Comparison of ENCODE assay signal across 1 cellular context in the genomic region with DNA sequence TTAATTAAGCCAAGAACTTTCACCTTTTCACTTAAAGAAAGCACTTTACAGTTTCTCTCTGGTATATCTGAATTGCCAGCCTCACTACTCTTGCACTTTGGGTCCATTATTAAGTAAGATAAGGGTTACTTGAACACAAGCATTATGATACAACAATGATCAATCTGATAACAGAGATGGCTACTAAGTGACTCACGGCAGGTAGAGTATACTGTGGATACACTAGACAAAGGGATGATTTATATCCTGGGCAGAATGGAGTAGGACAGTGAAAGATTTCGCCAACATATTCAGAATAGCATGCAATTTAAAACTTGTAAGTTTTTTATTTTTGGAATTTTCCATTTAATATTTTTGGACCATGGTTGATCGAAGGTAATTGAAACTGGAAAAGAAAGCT.
TF ChIP-seq lines count a peak whose summit lies in the region.

No MANE protein-coding gene starts in this region.

TF ChIP-seq in HepG2, 621 proteins besides CTCF, POLR2A, EP300 and RAD21 (continued from another document):
- TF ChIP-seq, protein P1, sequence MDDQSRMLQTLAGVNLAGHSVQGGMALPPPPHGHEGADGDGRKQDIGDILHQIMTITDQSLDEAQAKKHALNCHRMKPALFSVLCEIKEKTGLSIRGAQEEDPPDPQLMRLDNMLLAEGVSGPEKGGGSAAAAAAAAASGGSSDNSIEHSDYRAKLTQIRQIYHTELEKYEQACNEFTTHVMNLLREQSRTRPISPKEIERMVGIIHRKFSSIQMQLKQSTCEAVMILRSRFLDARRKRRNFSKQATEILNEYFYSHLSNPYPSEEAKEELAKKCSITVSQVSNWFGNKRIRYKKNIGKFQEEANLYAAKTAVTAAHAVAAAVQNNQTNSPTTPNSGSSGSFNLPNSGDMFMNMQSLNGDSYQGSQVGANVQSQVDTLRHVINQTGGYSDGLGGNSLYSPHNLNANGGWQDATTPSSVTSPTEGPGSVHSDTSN (CRISPR knock-in tag; IDR thresholded peaks at IDR 0.05; ENCODE audit: borderline replicate concordance), result no peak
- TF ChIP-seq ZNF282 (IDR thresholded peaks at IDR 0.05; ENCODE audit: partially characterized antibody) (no peak), KDM5B (CRISPR knock-in tag; IDR thresholded peaks at IDR 0.05; ENCODE audit: borderline replicate concordance) (no peak), ZNF333 (CRISPR knock-in tag; IDR thresholded peaks at IDR 0.05; ENCODE audit: borderline replicate concordance) (no peak), SRSF9 (IDR thresholded peaks at IDR 0.05; ENCODE audit: borderline replicate concordance, insufficient read depth, low read depth, low read length, poor library complexity, severe bottlenecking) (no peak), ZNF713 (CRISPR knock-in tag; IDR thresholded peaks at IDR 0.05) (no peak), TOPORS (CRISPR knock-in tag; IDR thresholded peaks at IDR 0.05) (no peak), ZNF121 (CRISPR knock-in tag; IDR thresholded peaks at IDR 0.05) (no peak), PHF20 (CRISPR knock-in tag; IDR thresholded peaks at IDR 0.05) (no peak)
- TF ChIP-seq, protein P2, sequence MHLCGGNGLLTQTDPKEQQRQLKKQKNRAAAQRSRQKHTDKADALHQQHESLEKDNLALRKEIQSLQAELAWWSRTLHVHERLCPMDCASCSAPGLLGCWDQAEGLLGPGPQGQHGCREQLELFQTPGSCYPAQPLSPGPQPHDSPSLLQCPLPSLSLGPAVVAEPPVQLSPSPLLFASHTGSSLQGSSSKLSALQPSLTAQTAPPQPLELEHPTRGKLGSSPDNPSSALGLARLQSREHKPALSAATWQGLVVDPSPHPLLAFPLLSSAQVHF (CRISPR knock-in tag; IDR thresholded peaks at IDR 0.05), result no peak
- TF ChIP-seq, protein P3, sequence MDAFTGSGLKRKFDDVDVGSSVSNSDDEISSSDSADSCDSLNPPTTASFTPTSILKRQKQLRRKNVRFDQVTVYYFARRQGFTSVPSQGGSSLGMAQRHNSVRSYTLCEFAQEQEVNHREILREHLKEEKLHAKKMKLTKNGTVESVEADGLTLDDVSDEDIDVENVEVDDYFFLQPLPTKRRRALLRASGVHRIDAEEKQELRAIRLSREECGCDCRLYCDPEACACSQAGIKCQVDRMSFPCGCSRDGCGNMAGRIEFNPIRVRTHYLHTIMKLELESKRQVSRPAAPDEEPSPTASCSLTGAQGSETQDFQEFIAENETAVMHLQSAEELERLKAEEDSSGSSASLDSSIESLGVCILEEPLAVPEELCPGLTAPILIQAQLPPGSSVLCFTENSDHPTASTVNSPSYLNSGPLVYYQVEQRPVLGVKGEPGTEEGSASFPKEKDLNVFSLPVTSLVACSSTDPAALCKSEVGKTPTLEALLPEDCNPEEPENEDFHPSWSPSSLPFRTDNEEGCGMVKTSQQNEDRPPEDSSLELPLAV (CRISPR knock-in tag; conservative IDR thresholded peaks at IDR 0.05; ENCODE audit: low read depth), result no peak
